In genomic region chr17:18855831-18856624, GRCh38 we compare ENCODE assay signal across 1 cellular context.
TF ChIP-seq lines count a peak whose summit lies in the region.

No MANE protein-coding gene starts in this region.

TF ChIP-seq in IMR-90, 13 proteins besides CTCF, POLR2A, EP300 and RAD21 (continued from another document):
- TF ChIP-seq NFE2L2 (IDR thresholded peaks at IDR 0.05; ENCODE audit: low read depth, low read length) (no peak), MXI1 (IDR thresholded peaks at IDR 0.05; ENCODE audit: borderline replicate concordance, low read depth, low read length) (no peak)
